In the genomic region with DNA sequence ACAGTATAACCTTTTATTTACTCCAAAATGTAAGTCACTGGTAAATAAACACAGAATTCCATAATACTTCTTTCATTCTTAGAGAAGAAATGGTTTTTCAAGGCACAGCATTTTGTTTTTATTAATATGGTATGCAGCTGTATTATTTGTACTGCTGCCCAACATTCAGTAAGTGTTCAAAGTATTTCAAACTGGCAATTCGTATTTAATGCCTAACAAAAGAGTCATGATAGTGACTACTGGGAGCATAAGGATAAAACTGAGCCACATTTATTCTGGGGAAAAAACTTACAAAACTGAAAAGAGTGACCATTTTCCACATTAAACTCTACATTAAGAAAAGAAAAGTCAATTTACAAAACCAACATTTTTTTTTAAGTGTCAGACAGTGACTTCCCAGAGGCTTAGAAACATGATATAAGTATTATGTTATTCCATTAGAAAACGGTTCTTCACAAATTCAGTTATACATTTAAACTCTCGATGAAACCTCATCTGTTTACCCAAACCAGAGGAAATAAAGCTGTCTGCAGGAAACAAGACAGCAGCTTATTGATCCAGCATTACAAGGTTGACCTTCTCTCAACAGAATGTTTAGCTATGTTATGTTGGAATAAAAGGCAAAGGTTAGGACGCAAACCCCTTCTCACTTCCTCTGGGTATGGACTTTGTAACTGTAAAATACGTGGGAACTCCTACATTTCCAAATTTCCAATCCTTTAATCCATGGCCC, we compare ENCODE assay signal across 17 cellular contexts. TPM values are rescaled to one million over a fixed set of nuclear protein-coding genes. Genes with fewer than 3 reads are reported as not detected.
DNase-seq lines count a peak whose midpoint lies in the region; ATAC-seq and TF ChIP-seq lines count a peak whose summit lies in the region.
"Had no signal": no experiment of that assay in that cellular context is flagged by ENCODE, and none has a peak within 500 bp of the region (broad histone marks: within the 10 kb centered on the region; RNA-seq: fewer than 3 reads in every experiment).

No MANE protein-coding gene starts in this region.

- H3K36me3 ChIP-seq in Loucy (ENCODE audit: insufficient read depth, low read length) (no peaks in the 10 kb centered on the region), mesenchymal stem cell (ENCODE audit: control insufficient read depth in 1 of 2, insufficient read depth in 2 of 2, low read depth in 1 of 2, low read length in 2 of 2) (no peaks in the 10 kb centered on the region), PC-9 (ENCODE audit: low read depth) (no peaks in the 10 kb centered on the region)
- H3K36me3 ChIP-seq: stomach had no signal

- H3K4ac ChIP-seq in mesenchymal stem cell (ENCODE audit: low read depth in 1 of 2, low read length in 2 of 2) = no peak overlapping the region

- no peak overlapping the region for H3K14ac ChIP-seq in mesenchymal stem cell (ENCODE audit: low read length in 2 of 2)

- no peak for ATAC-seq in HG03139 (IDR thresholded peaks at IDR 0.05; ENCODE audit: unreplicated experiment)
- ATAC-seq: sciatic nerve had no signal

- H3K4me3 Mint-ChIP-seq in endothelial cell (ENCODE audit: unreplicated experiment) = no peak overlapping the region

- no peak overlapping the region for H3K9ac ChIP-seq in Loucy (ENCODE audit: low read depth, low read length, poor library complexity, severe bottlenecking)
- peak overlapping the region; percentile 58 for H3K9ac ChIP-seq in mesenchymal stem cell (ENCODE audit: low read length)

- peaks cover 13% of the 10 kb centered on the region for H3K79me1 ChIP-seq in mesenchymal stem cell (replicated peaks; ENCODE audit: low read length, poor library complexity, severe bottlenecking)

- intact Hi-C loops in PC-9 (cut with micrococcal nuclease; ENCODE audit: unreplicated experiment) = no loop called here

- H3K9me3 ChIP-seq in Loucy (ENCODE audit: insufficient read depth, low read depth, low read length) (no peaks in the 10 kb centered on the region), mesenchymal stem cell (ENCODE audit: control insufficient read depth, low read length) (no peaks in the 10 kb centered on the region), PC-9 (ENCODE audit: insufficient read depth, low read depth) (no peaks in the 10 kb centered on the region)
- H3K9me3 ChIP-seq: stomach had no signal

- no peak overlapping the region for H2AFZ ChIP-seq in Loucy (ENCODE audit: low read length)
- no peak overlapping the region for H2AFZ ChIP-seq in mesenchymal stem cell (ENCODE audit: low read depth, low read length)
- H2AFZ ChIP-seq in PC-9 = no peak overlapping the region

- CTCF ChIA-PET in PC-9 (lab: Charles Lee) = no interaction called here

- H4K91ac ChIP-seq in mesenchymal stem cell (ENCODE audit: low read length) = no peak overlapping the region

- H3K27me3 ChIP-seq in Loucy (ENCODE audit: insufficient read depth, low read length, poor library complexity, severe bottlenecking) (no peaks in the 10 kb centered on the region), mesenchymal stem cell (ENCODE audit: control insufficient read depth in 1 of 2, insufficient read depth in 1 of 2, low read length in 2 of 2) (no peaks in the 10 kb centered on the region), PC-9 (ENCODE audit: insufficient read depth, low read depth) (no peaks in the 10 kb centered on the region)
- H3K27me3 ChIP-seq: stomach had no signal

- no peak overlapping the region for H2AK5ac ChIP-seq in mesenchymal stem cell (ENCODE audit: low read length, severe bottlenecking)

- no peak overlapping the region for H4K8ac ChIP-seq in mesenchymal stem cell (ENCODE audit: low read length)

- no peak for TF ChIP-seq CTCF in Loucy (conservative IDR thresholded peaks at IDR 0.05; ENCODE audit: low read length)
- TF ChIP-seq CTCF in endothelial cell (IDR thresholded peaks at IDR 0.05; ENCODE audit: unreplicated experiment) = no peak
- TF ChIP-seq CTCF in PC-9 (conservative IDR thresholded peaks at IDR 0.05) = no peak

- peaks cover 3% of the 10 kb centered on the region for H3K27me3 Mint-ChIP-seq in endothelial cell (ENCODE audit: unreplicated experiment)

- peak overlapping the region; percentile 78 for H3K27ac Mint-ChIP-seq in endothelial cell (ENCODE audit: unreplicated experiment)

- no peaks in the 10 kb centered on the region for H3F3A ChIP-seq in Loucy (ENCODE audit: low read depth)
- no peaks in the 10 kb centered on the region for H3F3A ChIP-seq in PC-9 (ENCODE audit: insufficient read depth, low read depth)

- H3K4me3 ChIP-seq in Loucy (ENCODE audit: low read length, poor library complexity, severe bottlenecking) (no peak overlapping the region), mesenchymal stem cell (ENCODE audit: insufficient read depth in 1 of 2, low read depth in 1 of 2, low read length in 2 of 2) (peak overlapping the region in 1 of 2 experiments; percentile 11), PC-9 (no peak overlapping the region)
- H3K4me3 ChIP-seq: coronary artery, stomach had no signal

- 89% methylated on average over 1 of the region's 5 CpGs for WGBS in mesenchymal stem cell

- no peaks in the 10 kb centered on the region for H3K36me3 Mint-ChIP-seq in endothelial cell (ENCODE audit: low read depth, unreplicated experiment)

- H4K20me1 ChIP-seq in Loucy (ENCODE audit: insufficient read depth, low read length, poor library complexity, severe bottlenecking) = peaks cover 14% of the 10 kb centered on the region
- H4K20me1 ChIP-seq in PC-9 (ENCODE audit: insufficient read depth) = no peaks in the 10 kb centered on the region

- H2BK5ac ChIP-seq in mesenchymal stem cell (ENCODE audit: low read depth, low read length, poor library complexity, severe bottlenecking) = no peak overlapping the region

- no TSS peak for BruUV-seq in PC-9 (replicated peaks; lab: Mats Ljungman, UMichigan)

- peaks cover 95% of the 10 kb centered on the region for H3K79me2 ChIP-seq in Loucy (ENCODE audit: insufficient read depth, low read length)
- no peaks in the 10 kb centered on the region for H3K79me2 ChIP-seq in PC-9 (ENCODE audit: low read depth)

- no peak overlapping the region for H3K18ac ChIP-seq in mesenchymal stem cell (ENCODE audit: low read depth in 1 of 2, low read length in 2 of 2)

- no peak overlapping the region for H2BK12ac ChIP-seq in mesenchymal stem cell (ENCODE audit: low read length in 2 of 2)

- no peak overlapping the region for H2BK120ac ChIP-seq in mesenchymal stem cell (ENCODE audit: low read depth, low read length)

- H3K4me1 Mint-ChIP-seq in endothelial cell (ENCODE audit: unreplicated experiment) = peaks cover 41% of the 10 kb centered on the region

- H3K23ac ChIP-seq in mesenchymal stem cell (ENCODE audit: low read length in 2 of 2) = no peak overlapping the region

- H3K4me2 ChIP-seq in Loucy (ENCODE audit: low read depth, low read length, poor library complexity, severe bottlenecking) = peak overlapping the region; percentile 7
- H3K4me2 ChIP-seq in mesenchymal stem cell (ENCODE audit: low read length, poor library complexity, severe bottlenecking) = no peak overlapping the region
- H3K4me2 ChIP-seq in PC-9 = no peak overlapping the region

- H3K9me2 ChIP-seq in Loucy (replicated peaks; ENCODE audit: low read depth, low read length) (no peaks in the 10 kb centered on the region), PC-9 (ENCODE audit: insufficient read depth) (no peaks in the 10 kb centered on the region)

- no peak overlapping the region for H2BK15ac ChIP-seq in mesenchymal stem cell (ENCODE audit: low read depth, poor library complexity, severe bottlenecking)

- peaks cover 26% of the 10 kb centered on the region for H3K4me1 ChIP-seq in Loucy (ENCODE audit: insufficient read depth, low read length, poor library complexity, severe bottlenecking)
- peaks cover 2% of the 10 kb centered on the region for H3K4me1 ChIP-seq in mesenchymal stem cell (ENCODE audit: control insufficient read depth, insufficient read depth, low read depth, low read length)
- H3K4me1 ChIP-seq in PC-9 (replicated peaks; ENCODE audit: insufficient read depth) = no peaks in the 10 kb centered on the region

- peak; percentile 41 for DNase-seq in AG08395 (ENCODE audit: low spot score)
- DNase-seq in endothelial cell (ENCODE audit: low spot score) = no peak
- peak; percentile 25 for DNase-seq in mesenchymal stem cell
- DNase-seq in PC-9 = no peak
- DNase-seq in activated CD4-positive, alpha-beta T cell treated with anti-CD3 and anti-CD28 coated beads, Interleukin-2, amount 50 U/mL, for 1 hour = no peak
- no peak for DNase-seq in NCI-H748 treated with DMSO at 0.1 percent for 48 hours (lab: John Stamatoyannopoulos, UW)
- DNase-seq: activated CD4-positive, alpha-beta T cell treated with anti-CD3 and anti-CD28 coated beads for 4 hours; aorta; erythroblast; NCI-H1930; stimulated activated CD4-positive, alpha-beta T cell treated with anti-CD3 and anti-CD28 coated beads, Interleukin-2, amount 100 ng/mL, for 24 hours; stomach; T-helper 9 cell had no signal

- POLR2A ChIA-PET in PC-9 (lab: Charles Lee; ENCODE audit: unreplicated experiment) = no interaction called here

- H3K27ac ChIP-seq in mesenchymal stem cell (ENCODE audit: low read length, poor library complexity, severe bottlenecking) (peak overlapping the region; percentile 12), PC-9 (no peak overlapping the region)
- H3K27ac ChIP-seq: coronary artery had no signal

- no peaks in the 10 kb centered on the region for H3K9me3 Mint-ChIP-seq in endothelial cell (ENCODE audit: unreplicated experiment)

RNA-seq across cellular contexts. Expression of a gene that starts 24.3 kb away (rescaled TPM):
- total RNA-seq in endothelial cell (ENCODE audit: unreplicated experiment) (314 TPM), PC-9 (2021) (59.1 and 67.4 TPM in 2 replicates)
- 50.3 TPM for polyA plus RNA-seq in mesenchymal stem cell (2013, experiment 1 of 2)
- 49.4 TPM for polyA plus RNA-seq in mesenchymal stem cell (2013, experiment 2 of 2)

Comparison
In these comparisons a context has a peak if more than half of its experiments do, and no peak if none do; other contexts are left out.
1. DNase-seq: peak in AG08395 (single experiment) and mesenchymal stem cell (single experiment); none in endothelial cell (single experiment), PC-9 (0 of 2), activated CD4-positive, alpha-beta T cell treated with anti-CD3 and anti-CD28 coated beads, Interleukin-2, amount 50 U/mL, for 1 hour (single experiment) and NCI-H748 treated with DMSO at 0.1 percent for 48 hours (single experiment).